8 cellular contexts compared by ENCODE assay signal in genomic region chr3:128698211-128699011, GRCh38.
A peak's percentile ranks its signal among the peaks of the same experiment; 100 is the strongest.
DNase-seq lines count a peak whose midpoint lies in the region; TF ChIP-seq lines count a peak whose summit lies in the region.

No MANE protein-coding gene starts in this region.

- no peaks in the 10 kb centered on the region for H3K9me3 ChIP-seq in iPS-15b (ENCODE audit: control insufficient read depth, insufficient read depth, low read length)

- H3K27me3 ChIP-seq in brain microvascular endothelial cell (replicated peaks) (no peaks in the 10 kb centered on the region), iPS-15b (ENCODE audit: control insufficient read depth, insufficient read depth, low read length) (no peaks in the 10 kb centered on the region)

- no peak overlapping the region for H3K27ac ChIP-seq in brain microvascular endothelial cell

- H3K36me3 ChIP-seq in brain microvascular endothelial cell (replicated peaks) (no peaks in the 10 kb centered on the region), iPS-15b (ENCODE audit: control insufficient read depth, insufficient read depth, low read length) (no peaks in the 10 kb centered on the region)

- in situ Hi-C loops in brain microvascular endothelial cell (cut with HindIII; ENCODE audit: low pct_ligation_motif_present, low sequenced_read_pairs): loop anchor here (25.0 kb wide), 1 partner anchor 89 kb away; no protein-coding TSS in a partner anchor

- peak overlapping the region; percentile 47 for H3K9ac ChIP-seq in iPS-15b (ENCODE audit: low read depth, low read length)

- H3K4me3 ChIP-seq in GM08714 (ENCODE audit: low read length) (peak overlapping the region; percentile 50; the same call in 1 of the 2 replicates), brain microvascular endothelial cell (ENCODE audit: low read depth, low read length) (peak overlapping the region; percentile 59), iPS-15b (ENCODE audit: low read depth, low read length) (peak overlapping the region; percentile 61), retinal pigment epithelial cell (ENCODE audit: low read length) (peak overlapping the region; percentile 60)

- H3K4me1 ChIP-seq in iPS-15b (ENCODE audit: control insufficient read depth, insufficient read depth, low read length): no peaks in the 10 kb centered on the region

- DNase-seq in NCI-H774 (lab: John Stamatoyannopoulos, UW) (peak; percentile 35), brain microvascular endothelial cell (no peak), retinal pigment epithelial cell (ENCODE audit: low read depth) (peak; percentile 12), NCI-H82 (lab: John Stamatoyannopoulos, UW) (no peak), NCI-H2081 treated with DMSO at 0.1 percent for 48 hours (lab: John Stamatoyannopoulos, UW) (no peak), globus pallidus (ENCODE audit: low spot score) (no peak)

- TF ChIP-seq CTCF in brain microvascular endothelial cell (IDR thresholded peaks at IDR 0.05; ENCODE audit: low read depth, low read length, missing control alignments) (no peak), retinal pigment epithelial cell (conservative IDR thresholded peaks at IDR 0.05; ENCODE audit: low read depth, low read length) (no peak)

Comparison
In these comparisons a context has a peak if more than half of its experiments do, and no peak if none do; other contexts are left out.
1. DNase-seq: peak in NCI-H774 (single experiment) and retinal pigment epithelial cell (single experiment); none in brain microvascular endothelial cell (single experiment), NCI-H82 (single experiment), NCI-H2081 treated with DMSO at 0.1 percent for 48 hours (single experiment) and globus pallidus (single experiment).
2. Peak in every context shown above with its lines, with median percentiles within 50 percentile points of each other: H3K4me3 ChIP-seq.